ENCODE assay signal across 8 cellular contexts in genomic region chr2:44170337-44170736, GRCh38. TPM values are rescaled to one million over a fixed set of nuclear protein-coding genes. Genes with fewer than 3 reads are reported as not detected.
DNase-seq lines count a peak whose midpoint lies in the region; ATAC-seq and TF ChIP-seq lines count a peak whose summit lies in the region.

No MANE protein-coding gene starts in this region.

- intact Hi-C loops in adrenal gland (cut with DNase I): no loop called here

- H3K27me3 ChIP-seq in adrenal gland: no peaks in the 10 kb centered on the region
- no peaks in the 10 kb centered on the region for H3K27me3 ChIP-seq in kidney epithelial cell (ENCODE audit: control insufficient read depth, insufficient read depth, low read length)

- H3K4me1 ChIP-seq in adrenal gland (replicated peaks in 1 of 2): peaks cover 18 to 47% of the 10 kb centered on the region in 2 donors

- peak in 1 of 2 donors; percentile 28 for TF ChIP-seq POLR2A in adrenal gland (IDR thresholded peaks at IDR 0.05)

- H3K36me3 ChIP-seq in adrenal gland (replicated peaks in 1 of 2) (no peaks in the 10 kb centered on the region), kidney epithelial cell (ENCODE audit: control insufficient read depth, insufficient read depth, low read length) (no peaks in the 10 kb centered on the region)

- no peak for TF ChIP-seq CTCF in adrenal gland (IDR thresholded peaks at IDR 0.05)
- TF ChIP-seq CTCF in kidney epithelial cell (IDR thresholded peaks at IDR 0.05; ENCODE audit: insufficient read depth, low read length, poor library complexity, severe bottlenecking): no peak

- ATAC-seq in HG02885 (IDR thresholded peaks at IDR 0.05; ENCODE audit: poor library complexity, unreplicated experiment): no peak
- ATAC-seq in activated CD4-positive, CD25-positive, alpha-beta regulatory T cell treated with anti-CD3 and anti-CD28 coated beads, Interleukin-2, amount 50 U/mL, for 24 hours: no peak

- H3K27ac ChIP-seq in adrenal gland (peak overlapping the region; percentile 18 to 95 (median 92)), temporal lobe (ENCODE audit: low read depth, low read length) (peak overlapping the region; percentile 89)

- no peaks in the 10 kb centered on the region for H3K9me3 ChIP-seq in adrenal gland (replicated peaks in 1 of 3)

- H3K4me3 ChIP-seq in adrenal gland (peak overlapping the region in 2 of 4 donors; percentile 72 to 91), kidney epithelial cell (ENCODE audit: low read depth, low read length) (peak overlapping the region; percentile 93)

- DNase-seq in Ammon's horn (ENCODE audit: low spot score) (peak; percentile 61), HCEC 1CT (peak; percentile 87), adrenal gland (no peak), kidney epithelial cell (ENCODE audit: low read depth) (no peak)
- DNase-seq in activated CD8-positive, alpha-beta memory T cell treated with anti-CD3 and anti-CD28 coated beads for 24 hours: no peak

- 1 to 4% (median 2%) methylated on average over 3 of the region's 3 CpGs for WGBS in adrenal gland, 4 donors

RNA-seq across cellular contexts. Expression of gene PPM1B, which starts 1.7 kb away (rescaled TPM):
- 10 to 100 TPM; 12.5 to 44.9 (median 35.1) TPM for total RNA-seq in adrenal gland
- polyA plus RNA-seq in adrenal gland: 10 to 100 TPM; 12.2 to 36.4 (median 13.4) TPM
- total RNA-seq in kidney epithelial cell: 22.7 TPM in 2 replicates
- total RNA-seq in temporal lobe: 41.1 TPM

Comparison
In these comparisons a context has a peak if more than half of its experiments do, and no peak if none do; other contexts are left out.
1. DNase-seq: peak in Ammon's horn (single experiment) and HCEC 1CT (single experiment); none in adrenal gland (0 of 7), kidney epithelial cell (single experiment) and activated CD8-positive, alpha-beta memory T cell treated with anti-CD3 and anti-CD28 coated beads for 24 hours (single experiment).